15 cellular contexts compared by ENCODE assay signal in the genomic region with DNA sequence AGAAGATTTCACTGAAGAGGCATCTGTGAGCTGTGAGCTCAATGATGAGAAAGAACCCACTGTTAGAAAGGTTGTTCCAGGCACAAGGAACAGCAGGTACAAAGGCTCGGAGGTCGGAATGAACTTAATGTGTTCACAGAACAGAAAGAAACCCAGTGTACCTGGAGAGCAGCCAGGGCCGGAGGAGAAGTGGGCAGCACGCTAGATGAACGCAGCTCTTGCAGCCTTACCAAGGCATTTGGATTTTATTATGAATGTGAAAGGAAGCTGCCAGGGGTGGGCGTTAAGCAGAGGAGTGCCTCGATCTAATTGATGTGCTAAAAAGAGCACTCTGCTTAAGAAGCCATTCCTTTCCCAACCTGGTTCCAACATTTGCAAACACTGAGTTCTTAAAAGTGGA. TPM values are rescaled to one million over a fixed set of nuclear protein-coding genes. Genes with fewer than 3 reads are reported as not detected.
DNase-seq lines count a peak whose midpoint lies in the region; ATAC-seq and TF ChIP-seq lines count a peak whose summit lies in the region.
"Had no signal": no experiment of that assay in that cellular context is flagged by ENCODE, and none has a peak within 500 bp of the region (broad histone marks: within the 10 kb centered on the region; RNA-seq: fewer than 3 reads in every experiment).

No MANE protein-coding gene starts in this region.

- no peak overlapping the region for H4K91ac ChIP-seq in trophoblast cell (ENCODE audit: low read depth, low read length)

- peaks cover 15% of the 10 kb centered on the region for H3K4me1 ChIP-seq in HUES48 (ENCODE audit: control insufficient read depth, insufficient read depth, low read length)
- H3K4me1 ChIP-seq in thoracic aorta (ENCODE audit: control insufficient read depth in 1 of 2, low read depth in 2 of 2) = peaks cover 21 to 48% of the 10 kb centered on the region in 2 donors
- no peaks in the 10 kb centered on the region for H3K4me1 ChIP-seq in trophoblast cell (ENCODE audit: control insufficient read depth in 1 of 2, insufficient read depth in 2 of 2, low read length in 2 of 2)

- no peak overlapping the region for H2BK5ac ChIP-seq in trophoblast cell (ENCODE audit: low read depth, low read length, poor library complexity)

- no peaks in the 10 kb centered on the region for H3K9me3 ChIP-seq in HUES48 (ENCODE audit: control insufficient read depth, insufficient read depth, low read length)
- H3K9me3 ChIP-seq in thoracic aorta = no peaks in the 10 kb centered on the region
- H3K9me3 ChIP-seq in trophoblast cell (ENCODE audit: insufficient read depth, low read depth, low read length) = no peaks in the 10 kb centered on the region
- H3K9me3 ChIP-seq: neutrophil had no signal

- H3K27me3 ChIP-seq in HUES48 (ENCODE audit: control insufficient read depth, insufficient read depth, low read length) = no peaks in the 10 kb centered on the region
- H3K27me3 ChIP-seq in dorsolateral prefrontal cortex = no peaks in the 10 kb centered on the region
- no peaks in the 10 kb centered on the region for H3K27me3 ChIP-seq in thoracic aorta (replicated peaks; ENCODE audit: insufficient read depth)
- no peaks in the 10 kb centered on the region for H3K27me3 ChIP-seq in trophoblast cell (ENCODE audit: insufficient read depth, low read length)
- H3K27me3 ChIP-seq: neutrophil had no signal

- WGBS in trophoblast cell (ENCODE audit: extremely low coverage, insufficient coverage, insufficient read length) = no CpG with 5 or more reads among the region's 7 CpGs

- H2BK12ac ChIP-seq in trophoblast cell (ENCODE audit: low read length) = no peak overlapping the region

- intact Hi-C loops in dorsolateral prefrontal cortex (cut with DNase I) = no loop called here

- H3K79me2 ChIP-seq in trophoblast cell (ENCODE audit: control insufficient read depth, insufficient read depth, low read length, poor library complexity) = no peaks in the 10 kb centered on the region

- H2AK5ac ChIP-seq in trophoblast cell (ENCODE audit: low read length) = no peak overlapping the region

- no peak overlapping the region for H2BK120ac ChIP-seq in trophoblast cell (ENCODE audit: insufficient read depth, low read length, poor library complexity)

- DNase-seq in dorsolateral prefrontal cortex (peak in 9 of 10 donors; percentile 22 to 89 (median 66)), middle frontal gyrus (ENCODE audit: extremely low spot score, low spot score) (peak; percentile 22), thoracic aorta (ENCODE audit: low spot score) (no peak), GF-D8 (lab: John Stamatoyannopoulos, UW) (no peak), trophoblast cell (no peak)
- DNase-seq: activated naive CD4-positive, alpha-beta T cell treated with Interleukin-2 at 50 U/mL for 16 hours; mesenchymal stem cell; NCI-H1417; SHP77; stimulated activated naive CD4-positive, alpha-beta T cell treated with Interleukin-2 at 50 U/mL for 16 hours had no signal

- H3K9ac ChIP-seq in HUES48 (ENCODE audit: low read depth, low read length) = no peak overlapping the region
- H3K9ac ChIP-seq in trophoblast cell (ENCODE audit: low read length) = no peak overlapping the region
- H3K9ac ChIP-seq: KMS-11 had no signal

- no peak overlapping the region for H3K23ac ChIP-seq in trophoblast cell (ENCODE audit: low read length)

- no peak overlapping the region for H3K4me2 ChIP-seq in trophoblast cell (ENCODE audit: low read length)
- H3K4me2 ChIP-seq: KMS-11 had no signal

- no peak overlapping the region for H3K18ac ChIP-seq in trophoblast cell (ENCODE audit: low read length)

- H3K4me3 ChIP-seq in HUES48 (ENCODE audit: low read depth, low read length) = no peak overlapping the region; the same call in 1 of the 2 replicates
- peak overlapping the region in 24 of 59 donors; percentile 0 to 46 (median 29) for H3K4me3 ChIP-seq in dorsolateral prefrontal cortex
- H3K4me3 ChIP-seq in thoracic aorta = peak overlapping the region; percentile 46
- no peak overlapping the region for H3K4me3 ChIP-seq in trophoblast cell (ENCODE audit: low read depth, low read length)

- no peak overlapping the region for H4K12ac ChIP-seq in trophoblast cell (ENCODE audit: low read depth, low read length)

- H2AFZ ChIP-seq in trophoblast cell (ENCODE audit: insufficient read depth, low read length, poor library complexity) = no peak overlapping the region

- no peaks in the 10 kb centered on the region for H3K79me1 ChIP-seq in trophoblast cell (ENCODE audit: low read length)

- H3K27ac ChIP-seq in HUES48 (ENCODE audit: low read depth, low read length) (peak overlapping the region; percentile 53), dorsolateral prefrontal cortex (peak overlapping the region in 41 of 59 donors; percentile 6 to 85 (median 58)), thoracic aorta (peak overlapping the region; percentile 62 to 77), trophoblast cell (ENCODE audit: low read depth, low read length) (no peak overlapping the region)
- H3K27ac ChIP-seq: KMS-11, neutrophil had no signal

- no peak overlapping the region for H3K14ac ChIP-seq in trophoblast cell (ENCODE audit: low read length)

- no peak for ATAC-seq in thoracic aorta (ENCODE audit: insufficient number of reproducible peaks, low FRiP score, low read depth)
- no peak for ATAC-seq in HG02588 (IDR thresholded peaks at IDR 0.05; ENCODE audit: unreplicated experiment)
- ATAC-seq: activated CD4-positive, CD25-positive, alpha-beta regulatory T cell treated with anti-CD3 and anti-CD28 coated beads, Interleukin-2, amount 50 U/mL, for 24 hours had no signal

- TF ChIP-seq CTCF in dorsolateral prefrontal cortex (IDR thresholded peaks at IDR 0.05 in 54 of 56, conservative IDR thresholded peaks at IDR 0.05 in 2 of 56; ENCODE audit: low read depth in 1 of 56, partially characterized antibody in 56 of 56) = no peak
- no peak for TF ChIP-seq CTCF in thoracic aorta (IDR thresholded peaks at IDR 0.05)

- no peak overlapping the region for H3K4ac ChIP-seq in trophoblast cell (ENCODE audit: low read depth, low read length)

- H4K8ac ChIP-seq in trophoblast cell (ENCODE audit: low read depth, low read length) = no peak overlapping the region

- peaks cover 10% of the 10 kb centered on the region; the same call in 1 of the 2 replicates for H3K36me3 ChIP-seq in HUES48 (ENCODE audit: control insufficient read depth, insufficient read depth, low read length)
- peaks cover 7% of the 10 kb centered on the region for H3K36me3 ChIP-seq in thoracic aorta
- no peaks in the 10 kb centered on the region for H3K36me3 ChIP-seq in trophoblast cell (ENCODE audit: control insufficient read depth in 1 of 2, insufficient read depth in 2 of 2, low read length in 2 of 2)

RNA-seq across cellular contexts. Expression of gene EEF2K, which starts 19.0 kb away (rescaled TPM):
- total RNA-seq in dorsolateral prefrontal cortex (10 to 100 TPM; 14.7 to 60.6 (median 28.2) TPM), thoracic aorta (10 to 100 TPM; 35.1 to 38.2 TPM)
- polyA plus RNA-seq in trophoblast cell (2013) = 6.4 and 6.7 TPM in 2 replicates

Comparison
In these comparisons a context has a peak if more than half of its experiments do, and no peak if none do; other contexts are left out.
1. DNase-seq: peak in dorsolateral prefrontal cortex (9 of 10) and middle frontal gyrus (single experiment); none in thoracic aorta (single experiment), GF-D8 (single experiment) and trophoblast cell (0 of 2).